In genomic region chr2:200963129-200963917, GRCh38 we compare ENCODE assay signal across 8 cellular contexts. TPM values are rescaled to one million over a fixed set of nuclear protein-coding genes. Genes with fewer than 3 reads are reported as not detected.
DNase-seq lines count a peak whose midpoint lies in the region; ATAC-seq and TF ChIP-seq lines count a peak whose summit lies in the region.

Gene ORC2, minus strand, starts transcription at chr2:200963660. Its CDS starts 5,537 bp downstream, at chr2:200958123.

- peak; percentile 62 for DNase-seq in GM19240 (ENCODE audit: insufficient read length, low spot score)
- peak; percentile 68 for DNase-seq in NCI-H524 treated with DMSO at 0.1 percent for 48 hours (lab: John Stamatoyannopoulos, UW)
- DNase-seq in activated CD4-positive, alpha-beta T cell treated with anti-CD3 and anti-CD28 coated beads for 4 hours, result peak; percentile 90 to 92
- DNase-seq in colonic mucosa, result peak; percentile 97
- DNase-seq in kidney tubule cell (ENCODE audit: low spot score), result peak; percentile 97
- DNase-seq in stimulated activated CD4-positive, alpha-beta T cell treated with anti-CD3 and anti-CD28 coated beads, Interleukin-1b, Interleukin-23, amount 100 ng/mL, for 24 hours (ENCODE audit: low read depth in 4 of 4, low spot score in 1 of 4), result peak; percentile 71 to 90 (median 86)

- peak within 1 kb of the TSS; percentile 66 to 93 (median 85); a peak in 21 of 22 replicates for H3K27ac ChIP-seq in BLaER1 treated with 17β-estradiol and CSF1 and Interleukin-3, amounts not matched to agents 10 nM and 100 nM
- peak within 1 kb of the TSS; percentile 80 for H3K27ac ChIP-seq in colonic mucosa

- intact Hi-C loops in colonic mucosa (cut with DNase I), result no loop called here

- H3K9me3 ChIP-seq in BLaER1 treated with 17β-estradiol and CSF1 and Interleukin-3, amounts not matched to agents 10 nM and 100 nM (replicated peaks in 1 of 11), result no peaks in the 10 kb centered on the region
- H3K9me3 ChIP-seq in colonic mucosa, result no peaks in the 10 kb centered on the region

- peak within 1 kb of the TSS; percentile 72 to 91 (median 82) for H3K4me3 ChIP-seq in BLaER1 treated with 17β-estradiol and CSF1 and Interleukin-3, amounts not matched to agents 10 nM and 100 nM
- H3K4me3 ChIP-seq in colonic mucosa, result peak within 1 kb of the TSS; percentile 69

- peaks cover 0 to 41% (median 19%) of the 10 kb centered on the region in 11 experiments; a peak in 10 of 22 replicates for H4K20me1 ChIP-seq in BLaER1 treated with 17β-estradiol and CSF1 and Interleukin-3, amounts not matched to agents 10 nM and 100 nM

- peak within 1 kb of the TSS; percentile 82 to 96 (median 90) for H3K4me2 ChIP-seq in BLaER1 treated with 17β-estradiol and CSF1 and Interleukin-3, amounts not matched to agents 10 nM and 100 nM

- peak; percentile 89 for ATAC-seq in HG03460 (IDR thresholded peaks at IDR 0.05; ENCODE audit: unreplicated experiment)

- H3K9ac ChIP-seq in BLaER1 treated with 17β-estradiol and CSF1 and Interleukin-3, amounts not matched to agents 10 nM and 100 nM, result peak within 1 kb of the TSS; percentile 81 to 91 (median 86)
- H3K9ac ChIP-seq in colonic mucosa (ENCODE audit: low read depth in 2 of 2, low read length in 2 of 2), result peak within 1 kb of the TSS; percentile 85 to 91

- TF ChIP-seq CTCF in colonic mucosa (IDR thresholded peaks at IDR 0.05), result peak; percentile 59

- H3K36me3 ChIP-seq in BLaER1 treated with 17β-estradiol and CSF1 and Interleukin-3, amounts not matched to agents 10 nM and 100 nM, result peaks cover 0 to 31% (median 14%) of the 10 kb centered on the region in 11 experiments; a peak in 15 of 22 replicates
- H3K36me3 ChIP-seq in colonic mucosa, result no peaks in the 10 kb centered on the region

- no peaks in the 10 kb centered on the region for H3K27me3 ChIP-seq in BLaER1 treated with 17β-estradiol and CSF1 and Interleukin-3, amounts not matched to agents 10 nM and 100 nM
- H3K27me3 ChIP-seq in colonic mucosa, result no peaks in the 10 kb centered on the region

- H3K4me1 ChIP-seq in BLaER1 treated with 17β-estradiol and CSF1 and Interleukin-3, amounts not matched to agents 10 nM and 100 nM, result peaks cover 35 to 52% (median 41%) of the 10 kb centered on the region in 10 experiments
- H3K4me1 ChIP-seq in colonic mucosa, result peaks cover 11% of the 10 kb centered on the region

RNA-seq across cellular contexts. Expression of gene ORC2, which starts in this region (rescaled TPM):
- 10 to 100 TPM; 36.4 to 39.0 TPM for total RNA-seq in colonic mucosa

Comparison
In these comparisons a context has a peak if more than half of its experiments do, and no peak if none do; other contexts are left out.
1. Peak in every context shown above with its lines: DNase-seq, ATAC-seq, H3K4me3 ChIP-seq and H3K27ac ChIP-seq.